18 cellular contexts compared by ENCODE assay signal in the genomic region with DNA sequence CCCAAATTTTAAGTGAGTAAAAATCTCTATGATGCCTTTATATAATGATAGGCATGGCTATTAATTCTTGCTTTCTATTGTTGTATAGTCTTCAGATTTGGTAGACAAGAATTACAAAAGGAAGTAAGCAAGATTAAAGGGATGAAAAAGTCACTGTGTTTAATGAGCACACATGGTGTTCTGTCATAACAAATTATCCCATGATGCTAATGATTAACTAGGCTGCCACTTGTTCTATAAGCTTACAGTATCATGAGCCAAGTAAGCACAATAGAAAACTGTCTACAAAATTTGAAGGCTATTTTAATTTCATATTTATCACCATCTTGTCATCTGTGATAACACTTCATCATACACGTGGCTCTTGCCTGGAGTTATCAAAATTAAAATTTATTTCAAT.
"Had no signal": no experiment of that assay in that cellular context is flagged by ENCODE, and none has a peak within 500 bp of the region (broad histone marks: within the 10 kb centered on the region; RNA-seq: fewer than 3 reads in every experiment).

No MANE protein-coding gene starts in this region.

- H3K27ac ChIP-seq: colonic mucosa, heart left ventricle, left ventricle myocardium inferior, lower lobe of right lung, parathyroid adenoma, prostate gland, tibial artery, upper lobe of left lung, uterus had no signal

- H3K4me3 ChIP-seq: colonic mucosa, heart left ventricle, left ventricle myocardium inferior, lower lobe of right lung, prostate gland, smooth muscle cell, tibial artery, upper lobe of left lung, uterus had no signal

- H3K36me3 ChIP-seq: colonic mucosa, heart left ventricle, left ventricle myocardium inferior, lower lobe of right lung, prostate gland, tibial artery, upper lobe of left lung, uterus had no signal

- FAIRE-seq: keratinocyte had no signal

- H3K4me1 ChIP-seq: colonic mucosa, lower lobe of right lung, parathyroid adenoma, prostate gland, upper lobe of left lung, uterus had no signal

- DNase-seq: colonic mucosa; effector CD4-positive, alpha-beta T cell; heart left ventricle; hypothalamus; left ventricle myocardium inferior; lower lobe of right lung; natural killer cell; nucleus accumbens; right cardiac atrium; stimulated activated CD4-positive, alpha-beta T cell treated with anti-CD3 and anti-CD28 coated beads, Interleukin-2, amount 100 ng/mL, for 48 hours; stimulated activated CD8-positive, alpha-beta memory T cell treated with anti-CD3 and anti-CD28 coated beads, Interleukin-4, amount 100 ng/mL, for 48 hours; tibial artery; upper lobe of left lung; uterus had no signal

- H3K9me3 ChIP-seq: colonic mucosa, lower lobe of right lung, prostate gland, tibial artery, upper lobe of left lung, uterus had no signal

- H3K27me3 ChIP-seq: colonic mucosa, heart left ventricle, tibial artery, upper lobe of left lung, uterus had no signal
